18 cellular contexts compared by ENCODE assay signal in the genomic region with DNA sequence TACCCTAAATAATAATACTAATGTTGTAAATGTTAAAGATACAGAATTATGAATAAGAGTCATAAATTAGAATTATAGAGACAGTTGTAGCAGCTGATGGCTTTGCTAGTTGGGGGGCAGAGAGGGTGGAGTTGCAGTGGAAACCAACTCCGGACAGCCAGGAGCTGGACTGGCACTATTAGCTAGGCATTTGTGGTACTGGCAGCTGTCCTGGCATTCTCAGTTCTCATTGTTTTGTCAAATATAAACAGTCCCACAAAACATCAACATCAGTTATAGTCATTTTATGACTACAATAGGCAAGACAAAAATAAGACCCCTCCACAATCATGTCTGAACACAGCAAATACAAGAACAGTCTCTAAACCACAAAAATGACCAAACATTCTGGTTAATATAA. TPM values are rescaled to one million over a fixed set of nuclear protein-coding genes. Genes with fewer than 3 reads are reported as not detected.
A peak's percentile ranks its signal among the peaks of the same experiment; 100 is the strongest.
DNase-seq lines count a peak whose midpoint lies in the region; ATAC-seq and TF ChIP-seq lines count a peak whose summit lies in the region.
"Had no signal": no experiment of that assay in that cellular context is flagged by ENCODE, and none has a peak within 500 bp of the region (broad histone marks: within the 10 kb centered on the region; RNA-seq: fewer than 3 reads in every experiment).

No MANE protein-coding gene starts in this region.

- H3K27ac ChIP-seq in SJCRH30 (no peak overlapping the region), neuronal stem cell (replicated peaks; ENCODE audit: low read length) (no peak overlapping the region), GM23338 (ENCODE audit: low read depth) (no peak overlapping the region)
- peak overlapping the region; percentile 88 for H3K27ac ChIP-seq in naive thymus-derived CD4-positive, alpha-beta T cell (ENCODE audit: low read depth, low read length)
- H3K27ac ChIP-seq: BLaER1 had no signal

- no peak overlapping the region for H3K4me3 Mint-ChIP-seq in activated naive CD8-positive, alpha-beta T cell
- H3K4me3 Mint-ChIP-seq in activated naive CD8-positive, alpha-beta T cell treated with anti-CD3 and anti-CD28 coated beads for 36 hours: no peak overlapping the region
- H3K4me3 Mint-ChIP-seq in naive thymus-derived CD4-positive, alpha-beta T cell: peak overlapping the region in 2 of 10 donors; percentile 60 to 97
- no peak overlapping the region for H3K4me3 Mint-ChIP-seq in activated CD8-positive, alpha-beta memory T cell treated with anti-CD3 and anti-CD28 coated beads, Interleukin-2, amount 10 ng/mL, durations not matched to agents 7 days and 5 days
- H3K4me3 Mint-ChIP-seq in GM23338: no peak overlapping the region

- H3K36me3 ChIP-seq in SJCRH30 (no peaks in the 10 kb centered on the region), neuronal stem cell (replicated peaks in 1 of 2; ENCODE audit: control insufficient read depth in 2 of 2, insufficient read depth in 2 of 2, low read length in 2 of 2) (no peaks in the 10 kb centered on the region), GM23338 (ENCODE audit: insufficient read depth) (no peaks in the 10 kb centered on the region)
- peaks cover 0 to 5% (median 0%) of the 10 kb centered on the region in 3 experiments for H3K36me3 ChIP-seq in naive thymus-derived CD4-positive, alpha-beta T cell (ENCODE audit: control insufficient read depth in 2 of 3, insufficient read depth in 3 of 3, low read length in 3 of 3)
- H3K36me3 ChIP-seq: BLaER1 had no signal

- no peak overlapping the region for H3K14ac ChIP-seq in neuronal stem cell (ENCODE audit: low read length)

- H3K4ac ChIP-seq in neuronal stem cell (ENCODE audit: low read length): no peak overlapping the region

- H3K9ac ChIP-seq in neuronal stem cell (ENCODE audit: low read depth, low read length, poor library complexity): no peak overlapping the region
- H3K9ac ChIP-seq: BLaER1 had no signal

- no peak overlapping the region for H4K91ac ChIP-seq in neuronal stem cell (ENCODE audit: low read depth, low read length, poor library complexity)

- H2BK120ac ChIP-seq in neuronal stem cell (ENCODE audit: low read depth, low read length): no peak overlapping the region

- no peaks in the 10 kb centered on the region for H3K27me3 Mint-ChIP-seq in activated naive CD8-positive, alpha-beta T cell
- H3K27me3 Mint-ChIP-seq in activated naive CD8-positive, alpha-beta T cell treated with anti-CD3 and anti-CD28 coated beads for 36 hours: no peaks in the 10 kb centered on the region
- H3K27me3 Mint-ChIP-seq in naive thymus-derived CD4-positive, alpha-beta T cell: no peaks in the 10 kb centered on the region
- no peaks in the 10 kb centered on the region for H3K27me3 Mint-ChIP-seq in activated CD8-positive, alpha-beta memory T cell treated with anti-CD3 and anti-CD28 coated beads, Interleukin-2, amount 10 ng/mL, durations not matched to agents 7 days and 5 days
- peaks cover 5% of the 10 kb centered on the region for H3K27me3 Mint-ChIP-seq in GM23338 (ENCODE audit: insufficient read depth, low read depth, poor library complexity)

- peaks cover 21% of the 10 kb centered on the region for H3K4me1 ChIP-seq in SJCRH30
- H3K4me1 ChIP-seq in naive thymus-derived CD4-positive, alpha-beta T cell (ENCODE audit: control insufficient read depth in 2 of 2, insufficient read depth in 2 of 2, low read length in 2 of 2): peaks cover 8 to 14% of the 10 kb centered on the region in 2 donors
- H3K4me1 ChIP-seq in neuronal stem cell (ENCODE audit: control insufficient read depth in 2 of 2, insufficient read depth in 1 of 2, low read depth in 1 of 2, low read length in 2 of 2): peaks cover 3 to 8% of the 10 kb centered on the region in 2 donors
- peaks cover 13% of the 10 kb centered on the region for H3K4me1 ChIP-seq in GM23338 (ENCODE audit: insufficient read depth)

- H3K27ac Mint-ChIP-seq in activated naive CD8-positive, alpha-beta T cell: peak overlapping the region; percentile 97
- no peak overlapping the region for H3K27ac Mint-ChIP-seq in activated naive CD8-positive, alpha-beta T cell treated with anti-CD3 and anti-CD28 coated beads for 36 hours
- H3K27ac Mint-ChIP-seq in naive thymus-derived CD4-positive, alpha-beta T cell: peak overlapping the region in 8 of 9 donors; percentile 89 to 99 (median 96)
- no peak overlapping the region for H3K27ac Mint-ChIP-seq in activated CD8-positive, alpha-beta memory T cell treated with anti-CD3 and anti-CD28 coated beads, Interleukin-2, amount 10 ng/mL, durations not matched to agents 7 days and 5 days
- H3K27ac Mint-ChIP-seq in GM23338: no peak overlapping the region

- H3K79me1 ChIP-seq in neuronal stem cell (ENCODE audit: low read depth, low read length): no peaks in the 10 kb centered on the region

- no peaks in the 10 kb centered on the region for H3K9me2 ChIP-seq in GM23338 (ENCODE audit: insufficient read depth)

- no peak overlapping the region for H2AK5ac ChIP-seq in neuronal stem cell (ENCODE audit: low read depth, low read length)

- H2BK12ac ChIP-seq in neuronal stem cell (ENCODE audit: low read length): no peak overlapping the region

- POLR2A ChIA-PET in naive thymus-derived CD4-positive, alpha-beta T cell (lab: Charles Lee): no interaction called here

- H3K23ac ChIP-seq in neuronal stem cell (ENCODE audit: low read depth, low read length, poor library complexity): no peak overlapping the region

- no peaks in the 10 kb centered on the region for H3K36me3 Mint-ChIP-seq in activated naive CD8-positive, alpha-beta T cell
- H3K36me3 Mint-ChIP-seq in activated naive CD8-positive, alpha-beta T cell treated with anti-CD3 and anti-CD28 coated beads for 36 hours: peaks cover 3% of the 10 kb centered on the region
- H3K36me3 Mint-ChIP-seq in naive thymus-derived CD4-positive, alpha-beta T cell: peaks cover 0 to 2% (median 0%) of the 10 kb centered on the region in 5 donors
- no peaks in the 10 kb centered on the region for H3K36me3 Mint-ChIP-seq in activated CD8-positive, alpha-beta memory T cell treated with anti-CD3 and anti-CD28 coated beads, Interleukin-2, amount 10 ng/mL, durations not matched to agents 7 days and 5 days
- H3K36me3 Mint-ChIP-seq in GM23338 (ENCODE audit: low read depth): no peaks in the 10 kb centered on the region

- H3K27me3 ChIP-seq in SJCRH30: no peaks in the 10 kb centered on the region
- H3K27me3 ChIP-seq in naive thymus-derived CD4-positive, alpha-beta T cell (ENCODE audit: control insufficient read depth in 2 of 2, insufficient read depth in 2 of 2, low read length in 2 of 2): no peaks in the 10 kb centered on the region
- H3K27me3 ChIP-seq in neuronal stem cell (ENCODE audit: control insufficient read depth in 3 of 3, insufficient read depth in 3 of 3, low read depth in 1 of 3, low read length in 3 of 3): no peaks in the 10 kb centered on the region
- H3K27me3 ChIP-seq in GM23338 (ENCODE audit: insufficient read depth): no peaks in the 10 kb centered on the region
- H3K27me3 ChIP-seq: BLaER1 had no signal

- H2BK15ac ChIP-seq in neuronal stem cell (ENCODE audit: low read length): no peak overlapping the region

- TF ChIP-seq CTCF in GM23338 (conservative IDR thresholded peaks at IDR 0.05; ENCODE audit: low read depth in 2 of 2): no peak

- H3K4me2 ChIP-seq in neuronal stem cell (ENCODE audit: insufficient read depth, low read length, poor library complexity, severe bottlenecking) (no peak overlapping the region), GM23338 (no peak overlapping the region)
- H3K4me2 ChIP-seq: BLaER1 had no signal

- H4K8ac ChIP-seq in neuronal stem cell (ENCODE audit: low read depth, low read length): no peak overlapping the region

- H3K18ac ChIP-seq in neuronal stem cell (ENCODE audit: low read length): no peak overlapping the region

- peaks cover 3% of the 10 kb centered on the region for H3K79me2 ChIP-seq in GM23338 (replicated peaks; ENCODE audit: insufficient read depth)

- no peaks in the 10 kb centered on the region for H3K9me3 Mint-ChIP-seq in activated naive CD8-positive, alpha-beta T cell (ENCODE audit: low read depth)
- H3K9me3 Mint-ChIP-seq in activated naive CD8-positive, alpha-beta T cell treated with anti-CD3 and anti-CD28 coated beads for 36 hours: no peaks in the 10 kb centered on the region
- H3K9me3 Mint-ChIP-seq in naive thymus-derived CD4-positive, alpha-beta T cell: peaks cover 0 to 4% (median 0%) of the 10 kb centered on the region in 11 donors
- H3K9me3 Mint-ChIP-seq in activated CD8-positive, alpha-beta memory T cell treated with anti-CD3 and anti-CD28 coated beads, Interleukin-2, amount 10 ng/mL, durations not matched to agents 7 days and 5 days (ENCODE audit: low read depth): no peaks in the 10 kb centered on the region
- H3K9me3 Mint-ChIP-seq in GM23338: no peaks in the 10 kb centered on the region

- intact Hi-C loops in naive thymus-derived CD4-positive, alpha-beta T cell (cut with micrococcal nuclease): loop anchor here in 1 of 2 donors (5.0 kb wide), 1 partner anchor 467 kb away; no protein-coding TSS in a partner anchor

- no peak overlapping the region for H2AFZ ChIP-seq in neuronal stem cell (ENCODE audit: low read length)
- no peak overlapping the region for H2AFZ ChIP-seq in GM23338

- ATAC-seq in naive thymus-derived CD4-positive, alpha-beta T cell: no peak
- no peak for ATAC-seq in activated CD8-positive, alpha-beta memory T cell treated with anti-CD3 and anti-CD28 coated beads, Interleukin-2, amount 10 ng/mL, durations not matched to agents 7 days and 5 days
- no peak for ATAC-seq in GM23338

- no peaks in the 10 kb centered on the region for H4K20me1 ChIP-seq in GM23338 (replicated peaks; ENCODE audit: insufficient read depth)

- H2BK5ac ChIP-seq in neuronal stem cell (ENCODE audit: low read length): no peak overlapping the region

- no peak for DNase-seq in activated naive CD8-positive, alpha-beta T cell treated with anti-CD3 and anti-CD28 coated beads for 36 hours
- DNase-seq in SJCRH30 (peak; percentile 17 to 40), NCI-H2081 treated with DMSO at 0.1 percent for 48 hours (lab: John Stamatoyannopoulos, UW) (no peak), neuronal stem cell (ENCODE audit: low spot score) (no peak), GM23338 (ENCODE audit: low spot score) (no peak)
- no peak for DNase-seq in naive thymus-derived CD4-positive, alpha-beta T cell
- DNase-seq in activated CD8-positive, alpha-beta memory T cell treated with anti-CD3 and anti-CD28 coated beads, Interleukin-2, amount 10 ng/mL, durations not matched to agents 7 days and 5 days: no peak
- DNase-seq: Caco-2, DMS153, EL, Karpas-422, NCI-H1105 treated with DMSO at 0.1 percent for 48 hours, NCI-H1694 treated with DMSO at 0.1 percent for 48 hours, NCI-H345, NCI-H526 treated with DMSO at 0.1 percent for 48 hours, SHP77 treated with DMSO at 0.1 percent for 48 hours had no signal

- H3K4me3 ChIP-seq in SJCRH30 (no peak overlapping the region), neuronal stem cell (ENCODE audit: low read length in 2 of 2) (no peak overlapping the region), GM23338 (no peak overlapping the region)
- H3K4me3 ChIP-seq in naive thymus-derived CD4-positive, alpha-beta T cell (ENCODE audit: low read length): no peak overlapping the region
- H3K4me3 ChIP-seq: BLaER1 had no signal

- H3K4me1 Mint-ChIP-seq in activated naive CD8-positive, alpha-beta T cell (ENCODE audit: low read depth): peaks cover 25% of the 10 kb centered on the region
- H3K4me1 Mint-ChIP-seq in activated naive CD8-positive, alpha-beta T cell treated with anti-CD3 and anti-CD28 coated beads for 36 hours: peaks cover 14% of the 10 kb centered on the region
- peaks cover 7 to 35% (median 31%) of the 10 kb centered on the region in 7 donors for H3K4me1 Mint-ChIP-seq in naive thymus-derived CD4-positive, alpha-beta T cell
- H3K4me1 Mint-ChIP-seq in activated CD8-positive, alpha-beta memory T cell treated with anti-CD3 and anti-CD28 coated beads, Interleukin-2, amount 10 ng/mL, durations not matched to agents 7 days and 5 days: peaks cover 17% of the 10 kb centered on the region
- H3K4me1 Mint-ChIP-seq in GM23338: peaks cover 10% of the 10 kb centered on the region

- no peaks in the 10 kb centered on the region for H3F3A ChIP-seq in GM23338 (replicated peaks; ENCODE audit: low read depth)

- no CpG with 5 or more reads among the region's 1 CpG for WGBS in neuronal stem cell (ENCODE audit: extremely low coverage in 2 of 2, insufficient read length in 2 of 2, insufficient replicate concordance in 1 of 2), 2 donors

- H3K9me3 ChIP-seq in SJCRH30 (replicated peaks) (no peaks in the 10 kb centered on the region), neuronal stem cell (replicated peaks in 1 of 2; ENCODE audit: control insufficient read depth in 2 of 2, insufficient read depth in 1 of 2, low read depth in 1 of 2, low read length in 2 of 2) (no peaks in the 10 kb centered on the region)
- H3K9me3 ChIP-seq in naive thymus-derived CD4-positive, alpha-beta T cell (ENCODE audit: control insufficient read depth in 2 of 3, low read length in 3 of 3): no peaks in the 10 kb centered on the region
- H3K9me3 ChIP-seq: BLaER1, Caco-2 had no signal

- CTCF ChIA-PET in naive thymus-derived CD4-positive, alpha-beta T cell (lab: Charles Lee): no interaction called here
- CTCF ChIA-PET in activated CD8-positive, alpha-beta memory T cell treated with anti-CD3 and anti-CD28 coated beads, Interleukin-2, amount 10 ng/mL, durations not matched to agents 7 days and 5 days (lab: Charles Lee): interaction anchor here (0.7 kb wide), 1 partner anchor 114 kb away, joined by 3 read pairs; no protein-coding TSS in a partner anchor

RNA-seq across cellular contexts. Expression of gene FBXL17, which starts 2.8 kb away (rescaled TPM):
- total RNA-seq in activated naive CD8-positive, alpha-beta T cell treated with anti-CD3 and anti-CD28 coated beads for 36 hours: 1 to 10 TPM; 3.6 to 4.5 TPM
- total RNA-seq in SJCRH30 (2014; rRNA removed; shearing (Covaris generic)): 7.1 and 7.4 TPM in 2 replicates
- total RNA-seq in naive thymus-derived CD4-positive, alpha-beta T cell: 10 to 100 TPM; 14.2 to 28.4 (median 21.7) TPM
- polyA plus RNA-seq in naive thymus-derived CD4-positive, alpha-beta T cell: 1 to 10 TPM; 4.4 to 4.8 TPM
- total RNA-seq in activated CD8-positive, alpha-beta memory T cell treated with anti-CD3 and anti-CD28 coated beads, Interleukin-2, amount 10 ng/mL, durations not matched to agents 7 days and 5 days: 10 to 100 TPM in 1 of 2 experiments, 1 to 10 TPM in 1; 6.6 to 10.9 TPM
- polyA plus RNA-seq in neuronal stem cell (2013, experiment 1 of 2): 3.0 TPM
- polyA plus RNA-seq in neuronal stem cell (2013, experiment 2 of 2): 3.1 TPM
- total RNA-seq in GM23338 (2014; rRNA removed; shearing (Covaris generic)): 2.1 and 2.7 TPM in 2 replicates
- polyA plus RNA-seq in GM23338 (2016; fragmentation: Nextera tagmentation; extraction: Ambion mirVana): 1.9 and 2.0 TPM in 2 replicates

Comparison
In these comparisons a context has a peak if more than half of its experiments do, and no peak if none do; other contexts are left out.
1. H3K27ac Mint-ChIP-seq: peak in activated naive CD8-positive, alpha-beta T cell (single experiment) and naive thymus-derived CD4-positive, alpha-beta T cell (8 of 9); none in activated naive CD8-positive, alpha-beta T cell treated with anti-CD3 and anti-CD28 coated beads for 36 hours (single experiment), activated CD8-positive, alpha-beta memory T cell treated with anti-CD3 and anti-CD28 coated beads, Interleukin-2, amount 10 ng/mL, durations not matched to agents 7 days and 5 days (single experiment) and GM23338 (single experiment).
2. DNase-seq: peak in SJCRH30 (2 of 2); none in activated naive CD8-positive, alpha-beta T cell treated with anti-CD3 and anti-CD28 coated beads for 36 hours (single experiment), naive thymus-derived CD4-positive, alpha-beta T cell (0 of 9), activated CD8-positive, alpha-beta memory T cell treated with anti-CD3 and anti-CD28 coated beads, Interleukin-2, amount 10 ng/mL, durations not matched to agents 7 days and 5 days (single experiment), NCI-H2081 treated with DMSO at 0.1 percent for 48 hours (single experiment), neuronal stem cell (single experiment) and GM23338 (single experiment).